23 cellular contexts compared by ENCODE assay signal in the genomic region with DNA sequence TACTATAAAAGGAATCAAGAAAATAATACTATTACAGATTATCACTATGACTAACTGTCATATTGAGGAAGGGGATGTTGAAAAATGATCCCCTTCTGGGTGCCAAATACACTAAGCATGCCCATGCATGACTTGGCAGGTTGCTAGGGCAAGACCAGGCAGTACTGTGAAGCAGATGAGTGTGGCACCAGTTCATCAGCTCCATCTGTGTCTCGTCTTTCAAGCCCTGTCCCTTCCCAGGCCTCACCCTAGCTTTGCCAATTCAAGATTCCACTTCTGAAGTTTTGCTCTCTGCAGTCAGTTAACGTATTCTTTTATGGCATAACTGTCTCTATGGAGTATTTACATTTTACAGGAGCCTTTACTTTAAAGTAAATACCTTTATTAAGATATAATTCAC.
"Had no signal": no experiment of that assay in that cellular context is flagged by ENCODE, and none has a peak within 500 bp of the region (broad histone marks: within the 10 kb centered on the region; RNA-seq: fewer than 3 reads in every experiment).

No MANE protein-coding gene starts in this region.

- H2AFZ ChIP-seq: parathyroid adenoma had no signal

- H3K27me3 ChIP-seq: colonic mucosa, gastrocnemius medialis, right lobe of liver, testis, tibial nerve, upper lobe of right lung, vagina had no signal

- H3K27ac Mint-ChIP-seq: nephron; stimulated activated naive B cell treated with anti-CD40 and anti-IgM and Interleukin-4, amounts not matched to agents 10 μg/mL and 1 μg/mL and 100 μg/mL, for 72 hours had no signal

- H3K79me2 ChIP-seq: parathyroid adenoma had no signal

- DNase-seq: colonic mucosa; dermis blood vessel endothelial cell; gastrocnemius medialis; heart right ventricle; hypothalamus; islet precursor cell; left ventricle myocardium superior; mesendoderm; naive B cell; occipital lobe; psoas muscle; retina; right lobe of liver; stimulated activated CD4-positive, alpha-beta T cell treated with anti-CD3 and anti-CD28 coated beads, Interleukin-4, amount 100 ng/mL, for 24 hours; stimulated activated naive B cell treated with anti-CD40 and anti-IgM and Interleukin-4, amounts not matched to agents 10 μg/mL and 1 μg/mL and 100 μg/mL, for 72 hours; stimulated activated naive CD8-positive, alpha-beta T cell treated with anti-CD3 and anti-CD28 coated beads, Interleukin-15, amount 100 ng/mL, for 72 hours; testis; upper lobe of right lung had no signal

- H3K9ac ChIP-seq: parathyroid adenoma had no signal

- H3K4me3 ChIP-seq: colonic mucosa, gastrocnemius medialis, heart right ventricle, lung, psoas muscle, right lobe of liver, testis, tibial nerve, upper lobe of right lung, vagina had no signal

- H3K36me3 Mint-ChIP-seq: naive B cell; stimulated activated naive B cell treated with anti-CD40 and anti-IgM and Interleukin-4, amounts not matched to agents 10 μg/mL and 1 μg/mL and 100 μg/mL, for 72 hours had no signal

- H3K9me3 ChIP-seq: colonic mucosa, gastrocnemius medialis, heart right ventricle, psoas muscle, right lobe of liver, testis, tibial nerve, upper lobe of right lung, vagina had no signal

- H3K4me1 ChIP-seq: gastrocnemius medialis, parathyroid adenoma, psoas muscle, upper lobe of right lung, vagina had no signal

- H3K36me3 ChIP-seq: colonic mucosa, gastrocnemius medialis, heart right ventricle, right lobe of liver, tibial nerve, upper lobe of right lung, vagina had no signal

- H3K9me3 Mint-ChIP-seq: naive B cell; nephron; stimulated activated naive B cell treated with anti-CD40 and anti-IgM and Interleukin-4, amounts not matched to agents 10 μg/mL and 1 μg/mL and 100 μg/mL, for 72 hours; stimulated activated naive CD8-positive, alpha-beta T cell treated with anti-CD3 and anti-CD28 coated beads, Interleukin-15, amount 100 ng/mL, for 72 hours had no signal

- ATAC-seq: gastrocnemius medialis; heart right ventricle; left ventricle myocardium superior; right lobe of liver; stimulated activated naive B cell treated with anti-CD40 and anti-IgM and Interleukin-4, amounts not matched to agents 10 μg/mL and 1 μg/mL and 100 μg/mL, for 72 hours; stimulated activated naive CD8-positive, alpha-beta T cell treated with anti-CD3 and anti-CD28 coated beads, Interleukin-15, amount 100 ng/mL, for 72 hours; upper lobe of right lung had no signal

- H3K4me1 Mint-ChIP-seq: naive B cell; stimulated activated naive B cell treated with anti-CD40 and anti-IgM and Interleukin-4, amounts not matched to agents 10 μg/mL and 1 μg/mL and 100 μg/mL, for 72 hours; stimulated activated naive CD8-positive, alpha-beta T cell treated with anti-CD3 and anti-CD28 coated beads, Interleukin-15, amount 100 ng/mL, for 72 hours had no signal

- H3K27ac ChIP-seq: colonic mucosa, gastrocnemius medialis, heart right ventricle, parathyroid adenoma, psoas muscle, right lobe of liver, testis, tibial nerve, upper lobe of right lung, vagina had no signal

- H3K4me3 Mint-ChIP-seq: naive B cell; nephron; stimulated activated naive B cell treated with anti-CD40 and anti-IgM and Interleukin-4, amounts not matched to agents 10 μg/mL and 1 μg/mL and 100 μg/mL, for 72 hours; stimulated activated naive CD8-positive, alpha-beta T cell treated with anti-CD3 and anti-CD28 coated beads, Interleukin-15, amount 100 ng/mL, for 72 hours had no signal
